Comparison of ENCODE assay signal across 1 cellular context in genomic region chr13:51453308-51453958, GRCh38.
TF ChIP-seq lines count a peak whose summit lies in the region.

No MANE protein-coding gene starts in this region.

TF ChIP-seq in K562, 482 proteins besides CTCF, POLR2A, EP300 and RAD21 (continued from another document and continues in another):
- TF ChIP-seq ZNF518B (CRISPR knock-in tag; IDR thresholded peaks at IDR 0.05) (no peak), RBBP5 (IDR thresholded peaks at IDR 0.05; ENCODE audit: borderline replicate concordance, insufficient read depth, low read length, poor library complexity, severe bottlenecking) (peak; percentile 30), CTBP1 (IDR thresholded peaks at IDR 0.05; ENCODE audit: borderline replicate concordance) (peak; percentile 81), POU5F1 (IDR thresholded peaks at IDR 0.05; ENCODE audit: borderline replicate concordance, low read depth, low read length, partially characterized antibody) (no peak), KAT7 (CRISPR knock-in tag; IDR thresholded peaks at IDR 0.05; ENCODE audit: borderline replicate concordance) (no peak), SIN3B (IDR thresholded peaks at IDR 0.05; ENCODE audit: low read depth) (no peak), TAF9B (IDR thresholded peaks at IDR 0.05; ENCODE audit: partially characterized antibody) (no peak), ZNF165 (CRISPR knock-in tag; IDR thresholded peaks at IDR 0.05; ENCODE audit: borderline replicate concordance) (no peak), ZFP91 (CRISPR knock-in tag; IDR thresholded peaks at IDR 0.05) (no peak), GABPB2 (CRISPR knock-in tag; conservative IDR thresholded peaks at IDR 0.05) (no peak), ZNF764 (CRISPR knock-in tag; IDR thresholded peaks at IDR 0.05; ENCODE audit: low read depth) (no peak), NR4A1 (CRISPR knock-in tag; IDR thresholded peaks at IDR 0.05) (no peak), NR4A1 (tag; IDR thresholded peaks at IDR 0.05) (no peak), ELF2 (CRISPR knock-in tag; IDR thresholded peaks at IDR 0.05) (no peak), ZNF316 (IDR thresholded peaks at IDR 0.05) (no peak), RBM14 (IDR thresholded peaks at IDR 0.05; ENCODE audit: borderline replicate concordance, insufficient read depth, low read depth, low read length) (no peak), FOXK2 (conservative IDR thresholded peaks at IDR 0.05 in 1 of 2, IDR thresholded peaks at IDR 0.05 in 1 of 2; ENCODE audit: low read depth in 2 of 2) (peak in 1 of 2 experiments; percentile 54; a peak in 1 of 4 replicates), SMARCA4 (IDR thresholded peaks at IDR 0.05) (no peak), RNF2 (IDR thresholded peaks at IDR 0.05) (0 out of 2 replicates have a peak, but pooled peaks have one; percentile 24), MTA1 (IDR thresholded peaks at IDR 0.05; ENCODE audit: borderline replicate concordance) (no peak), HES1 (IDR thresholded peaks at IDR 0.05; ENCODE audit: low read depth) (0 out of 2 replicates have a peak, but pooled peaks have one; percentile 10), HDAC8 (tag; IDR thresholded peaks at IDR 0.05) (no peak), FOXP4 (CRISPR knock-in tag; IDR thresholded peaks at IDR 0.05; ENCODE audit: borderline replicate concordance) (no peak), ZFX (CRISPR knock-in tag; IDR thresholded peaks at IDR 0.05) (peak; percentile 83), ZBTB33 (CRISPR knock-in tag; IDR thresholded peaks at IDR 0.05) (no peak), ZNF318 (IDR thresholded peaks at IDR 0.05; ENCODE audit: borderline replicate concordance in 1 of 2, low read depth in 1 of 2) (no peak), L3MBTL2 (IDR thresholded peaks at IDR 0.05) (peak; percentile 83; the same call in 1 of the 2 replicates), PHF8 (IDR thresholded peaks at IDR 0.05; ENCODE audit: borderline replicate concordance, low read length) (peak; percentile 87), DDX20 (tag; IDR thresholded peaks at IDR 0.05; ENCODE audit: low read depth) (no peak), TBP (optimal IDR thresholded peaks at IDR 0.05; ENCODE audit: low read depth, low read length) (peak; percentile 51), ZNF584 (CRISPR knock-in tag; IDR thresholded peaks at IDR 0.05; ENCODE audit: low read depth) (no peak), CHAMP1 (IDR thresholded peaks at IDR 0.05) (no peak), THRB (CRISPR knock-in tag; conservative IDR thresholded peaks at IDR 0.05) (no peak), ZNF445 (CRISPR knock-in tag; IDR thresholded peaks at IDR 0.05; ENCODE audit: low read depth) (no peak), POLR3G (IDR thresholded peaks at IDR 0.05; ENCODE audit: extremely low read depth, insufficient read length, insufficient replicate concordance) (no peak), FOXJ2 (tag; IDR thresholded peaks at IDR 0.05) (peak; percentile 44; the same call in 1 of the 2 replicates), ID3 (CRISPR knock-in tag; IDR thresholded peaks at IDR 0.05) (no peak), ID3 (tag; IDR thresholded peaks at IDR 0.05) (0 out of 2 replicates have a peak, but pooled peaks have one; percentile 14)
